ENCODE assay signal across 18 cellular contexts in genomic region chr3:46907960-46908293, GRCh38. TPM values are rescaled to one million over a fixed set of nuclear protein-coding genes. Genes with fewer than 3 reads are reported as not detected.
DNase-seq lines count a peak whose midpoint lies in the region; ATAC-seq, FAIRE-seq and TF ChIP-seq lines count a peak whose summit lies in the region.
"Had no signal": no experiment of that assay in that cellular context is flagged by ENCODE, and none has a peak within 500 bp of the region (broad histone marks: within the 10 kb centered on the region; RNA-seq: fewer than 3 reads in every experiment).

No MANE protein-coding gene starts in this region.

- no peak for TF ChIP-seq POLR2A in GM12891 (IDR thresholded peaks at IDR 0.05; ENCODE audit: low read depth, low read length)
- TF ChIP-seq POLR2A in K562 (conservative IDR thresholded peaks at IDR 0.05) = no peak
- TF ChIP-seq POLR2A in lower leg skin (IDR thresholded peaks at IDR 0.05) = no peak

- POLR2A ChIA-PET in K562 (lab: Yijun Ruan, JAX) = no interaction called here

- peak; percentile 44 for DNase-seq in NCI-H2029 treated with DMSO at 0.1 percent for 48 hours (lab: John Stamatoyannopoulos, UW)
- DNase-seq in NCI-H2029 (lab: John Stamatoyannopoulos, UW) = no peak
- no peak for DNase-seq in GM12891 (ENCODE audit: insufficient read length, low spot score)
- no peak for DNase-seq in K562 (ENCODE audit: extremely low read depth in 1 of 4, low spot score in 3 of 4)
- DNase-seq in kidney epithelial cell (ENCODE audit: low read depth) = no peak
- no peak for DNase-seq in lower leg skin (ENCODE audit: low spot score in 2 of 2)
- DNase-seq: AML-193, DMS 273 treated with DMSO at 0.1 percent for 48 hours had no signal

- no peak; a peak in 1 of 4 replicates for TF ChIP-seq RAD21 in K562 (CRISPR knock-in tag; conservative IDR thresholded peaks at IDR 0.05 in 1 of 2, IDR thresholded peaks at IDR 0.05 in 1 of 2)

- BruUV-seq in K562 (replicated peaks; lab: Mats Ljungman, UMichigan) = no TSS peak

- 6% methylated on average over 1 of the region's 1 CpG for WGBS in K562 (ENCODE audit: insufficient coverage, low coverage, missing lambda C conversion rate)
- WGBS in lower leg skin, 2 donors = 29 to 36% methylated on average over 1 of the region's 1 CpG

- no peaks in the 10 kb centered on the region for H3K79me2 ChIP-seq in K562 (ENCODE audit: control insufficient read depth, insufficient read depth, low read length)

- no peaks in the 10 kb centered on the region; the same call in none of the 2 replicates for H4K20me1 ChIP-seq in K562 (replicated peaks; ENCODE audit: control insufficient read depth, insufficient read depth, low read length)
- H4K20me1 ChIP-seq: BLaER1 had no signal

- H3K4me2 ChIP-seq in K562 (ENCODE audit: insufficient read depth, low read length) = no peak overlapping the region

- ATAC-seq in K562 (no peak), GM18517 (IDR thresholded peaks at IDR 0.05; ENCODE audit: unreplicated experiment) (no peak), GM18909 (IDR thresholded peaks at IDR 0.05; ENCODE audit: poor library complexity, unreplicated experiment) (no peak)

- H3K9me3 ChIP-seq in K562 (replicated peaks; ENCODE audit: control insufficient read depth, insufficient read depth, low read depth, low read length) = no peaks in the 10 kb centered on the region
- H3K9me3 ChIP-seq: BLaER1, HAP-1 had no signal

- H3K4me3 ChIP-seq in K562 = no peak overlapping the region
- no peak overlapping the region for H3K4me3 ChIP-seq in kidney epithelial cell (ENCODE audit: low read depth, low read length)
- H3K4me3 ChIP-seq in lower leg skin (ENCODE audit: low read depth, poor library complexity, severe bottlenecking) = no peak overlapping the region
- H3K4me3 ChIP-seq: BLaER1, HAP-1 had no signal

- peak; percentile 5 for FAIRE-seq in GM12891 (lab: Jason Lieb, UNC)
- FAIRE-seq in K562 (lab: Jason Lieb, UNC) = peak; percentile 75
- FAIRE-seq: GM18507, H1 had no signal

- H3K4me1 ChIP-seq in K562 (replicated peaks in 1 of 2; ENCODE audit: control insufficient read depth in 2 of 2, insufficient read depth in 2 of 2, low read length in 2 of 2) = peaks cover 0 to 36% of the 10 kb centered on the region in 2 experiments; a peak in 4 of 5 replicates
- H3K4me1 ChIP-seq: HAP-1 had no signal

- CTCF ChIA-PET in K562 (lab: Yijun Ruan, JAX; ENCODE audit: low intra/inter-chr PET ratio) = no interaction called here

- TF ChIP-seq CTCF in K562 (IDR thresholded peaks at IDR 0.05 in 2 of 3, conservative IDR thresholded peaks at IDR 0.05 in 1 of 3; ENCODE audit: insufficient read depth in 2 of 3, low read depth in 1 of 3, low read length in 3 of 3) = no peak
- peak; percentile 2 for TF ChIP-seq CTCF in kidney epithelial cell (IDR thresholded peaks at IDR 0.05; ENCODE audit: insufficient read depth, low read length, poor library complexity, severe bottlenecking)
- no peak for TF ChIP-seq CTCF in lower leg skin (IDR thresholded peaks at IDR 0.05)

- H3K9me1 ChIP-seq in K562 (ENCODE audit: control insufficient read depth, insufficient read depth, low read length) = peaks cover 4% of the 10 kb centered on the region

- in situ Hi-C loops in K562 (cut with MboI) = no loop called here

- H3K27me3 ChIP-seq in K562 (ENCODE audit: control insufficient read depth in 2 of 2, insufficient read depth in 2 of 2, low read length in 2 of 2) (peaks cover 0 to 14% of the 10 kb centered on the region in 2 experiments; a peak in 2 of 5 replicates), kidney epithelial cell (ENCODE audit: control insufficient read depth, insufficient read depth, low read length) (no peaks in the 10 kb centered on the region)
- H3K27me3 ChIP-seq: BLaER1 had no signal

- intact Hi-C loops in K562 (cut with micrococcal nuclease) (loop anchor here (2.0 kb wide), 1 partner anchor 455 kb away; no protein-coding TSS in a partner anchor), lower leg skin (cut with DNase I; ENCODE audit: low total_unique reads) (no loop called here)

- no peak overlapping the region for H2AFZ ChIP-seq in K562 (ENCODE audit: low read depth, low read length)

- no peak overlapping the region for H3K9ac ChIP-seq in K562 (ENCODE audit: insufficient read depth in 1 of 2, low read depth in 2 of 2, low read length in 2 of 2)
- H3K9ac ChIP-seq: BLaER1 had no signal

- no peak for TF ChIP-seq EP300 in K562 (IDR thresholded peaks at IDR 0.05; ENCODE audit: low read length)

- H3K36me3 ChIP-seq in K562 (ENCODE audit: control insufficient read depth, insufficient read depth, low read length) (no peaks in the 10 kb centered on the region), kidney epithelial cell (ENCODE audit: control insufficient read depth, insufficient read depth, low read length) (no peaks in the 10 kb centered on the region)
- H3K36me3 ChIP-seq: BLaER1, HAP-1 had no signal

- no peak overlapping the region for H3K27ac ChIP-seq in K562 (ENCODE audit: extremely low read depth, low read depth, low read length)
- H3K27ac ChIP-seq: 22Rv1 had no signal

TF ChIP-seq in GM12891, 5 proteins besides CTCF, POLR2A, EP300 and RAD21:
- no peak for TF ChIP-seq POLR2AphosphoS5 (IDR thresholded peaks at IDR 0.05; ENCODE audit: low read depth, low read length)
- no peak for TF ChIP-seq POU2F2 (IDR thresholded peaks at IDR 0.05; ENCODE audit: low read depth, low read length)
- TF ChIP-seq SPI1 (IDR thresholded peaks at IDR 0.05; ENCODE audit: low read depth, low read length) = no peak

TF ChIP-seq in K562, 482 proteins besides CTCF, POLR2A, EP300 and RAD21 (continues in another document):
- no peak for TF ChIP-seq POLR2H (tag; IDR thresholded peaks at IDR 0.05; ENCODE audit: low read depth)
- TF ChIP-seq NR2C2 (CRISPR knock-in tag; IDR thresholded peaks at IDR 0.05) = no peak
- TF ChIP-seq NR2C2 (tag; IDR thresholded peaks at IDR 0.05) = no peak
- no peak for TF ChIP-seq MCM7 (IDR thresholded peaks at IDR 0.05)
- TF ChIP-seq NFATC3 (IDR thresholded peaks at IDR 0.05) = no peak
- TF ChIP-seq NFRKB (IDR thresholded peaks at IDR 0.05; ENCODE audit: low read depth) = no peak
- TF ChIP-seq EHMT2 (IDR thresholded peaks at IDR 0.05) = peak; percentile 58; the same call in 1 of the 2 replicates
- no peak; the same call in 1 of the 2 replicates for TF ChIP-seq MYBL2 (IDR thresholded peaks at IDR 0.05; ENCODE audit: low read depth)
- TF ChIP-seq MYBL2 (CRISPR knock-in tag; IDR thresholded peaks at IDR 0.05; ENCODE audit: borderline replicate concordance) = no peak
- no peak for TF ChIP-seq CCNT2 (IDR thresholded peaks at IDR 0.05; ENCODE audit: borderline replicate concordance, extremely low read depth, insufficient read length, low read depth, low read length)
- TF ChIP-seq SRSF1 (IDR thresholded peaks at IDR 0.05; ENCODE audit: low read depth, low read length) = no peak
- no peak for TF ChIP-seq YBX1 (IDR thresholded peaks at IDR 0.05)
- TF ChIP-seq BMI1 (IDR thresholded peaks at IDR 0.05; ENCODE audit: low read length) = no peak
- TF ChIP-seq SUPT5H (IDR thresholded peaks at IDR 0.05) = no peak
- no peak for TF ChIP-seq SIRT6 (IDR thresholded peaks at IDR 0.05; ENCODE audit: low read depth, low read length)

RNA-seq across cellular contexts. Expression of gene PTH1R, which starts 30.4 kb away (rescaled TPM):
- 0.06 TPM for polyA plus RNA-seq in GM12891 (2012; ENCODE audit: low read depth, missing spikeins)
- not detected in 2 replicates for total RNA-seq in K562 (2011; cell fraction: chromatin; rRNA removed; ENCODE audit: low replicate concordance)
- total RNA-seq in K562 (2011; cell fraction: nucleolus; rRNA removed) = not detected in 2 replicates
- total RNA-seq in K562 (2011; cell fraction: nucleoplasm; rRNA removed) = not detected in 2 replicates
- total RNA-seq in K562 (2014; rRNA removed) = not detected in 2 replicates
- total RNA-seq in K562 (2014; rRNA removed; fragmentation: Illumina TruSeq; extraction: Trizol) = not detected in 2 replicates
- total RNA-seq in K562 (2015; rRNA removed; fragmentation: Illumina TruSeq; extraction: Trizol) = not detected in 2 replicates
- total RNA-seq in K562 (2021) = not detected in 2 replicates
- polyA plus RNA-seq in K562 (2011; rRNA removed) = not detected in 2 replicates
- polyA plus RNA-seq in K562 (2011; cell fraction: cytosol; rRNA removed) = not detected in 2 replicates
- polyA plus RNA-seq in K562 (2011; cell fraction: nucleus; rRNA removed) = not detected in 2 replicates
- not detected in 2 replicates for polyA plus RNA-seq in K562 (2012)
- not detected in 2 replicates for polyA plus RNA-seq in K562 (2014; fragmentation: Illumina TruSeq; extraction: Trizol)
- polyA plus RNA-seq in K562 (2014; fragmentation: Nextera tagmentation; extraction: Ambion mirVana) = not detected
- not detected in 2 replicates for polyA plus RNA-seq in K562 (2014; rRNA removed)
- polyA minus RNA-seq in K562 (2011; rRNA and poly(A)+ RNA removed) = not detected in 2 replicates
- polyA minus RNA-seq in K562 (2011; cell fraction: cytosol; rRNA and poly(A)+ RNA removed) = not detected in 2 replicates
- polyA minus RNA-seq in K562 (2011; cell fraction: nucleus; rRNA and poly(A)+ RNA removed) = not detected in 2 replicates
- 1.7 and 2.1 TPM in 2 replicates for total RNA-seq in kidney epithelial cell
- total RNA-seq in lower leg skin = 1 to 10 TPM; 1.8 to 5.4 (median 2.5) TPM
- total RNA-seq: CD8-positive, alpha-beta memory T cell; Daoy had no signal
- polyA plus RNA-seq: CD8-positive, alpha-beta memory T cell had no signal

RNA-seq across cellular contexts. Expression of gene MYL3, which starts 44.7 kb away (rescaled TPM):
- 0.18 TPM for polyA plus RNA-seq in GM12891 (2012; ENCODE audit: low read depth, missing spikeins)
- not detected in 2 replicates for total RNA-seq in K562 (2011; cell fraction: chromatin; rRNA removed; ENCODE audit: low replicate concordance)
- total RNA-seq in K562 (2011; cell fraction: nucleolus; rRNA removed) = not detected in 2 replicates
- not detected in 2 replicates for total RNA-seq in K562 (2011; cell fraction: nucleoplasm; rRNA removed)
- 0.14 TPM in 1 of 2 replicates, not detected in the other for total RNA-seq in K562 (2014; rRNA removed)
- not detected in 2 replicates for total RNA-seq in K562 (2014; rRNA removed; fragmentation: Illumina TruSeq; extraction: Trizol)
- not detected in 2 replicates for total RNA-seq in K562 (2015; rRNA removed; fragmentation: Illumina TruSeq; extraction: Trizol)
- total RNA-seq in K562 (2021) = not detected in 2 replicates
- polyA plus RNA-seq in K562 (2011; rRNA removed) = not detected in 2 replicates
- not detected in 2 replicates for polyA plus RNA-seq in K562 (2011; cell fraction: cytosol; rRNA removed)
- polyA plus RNA-seq in K562 (2011; cell fraction: nucleus; rRNA removed) = not detected in 2 replicates
- not detected in 2 replicates for polyA plus RNA-seq in K562 (2012)
- polyA plus RNA-seq in K562 (2014; fragmentation: Illumina TruSeq; extraction: Trizol) = not detected in 2 replicates
- polyA plus RNA-seq in K562 (2014; fragmentation: Nextera tagmentation; extraction: Ambion mirVana) = under 1 TPM in 1 of 2 experiments, not detected in 1; 0.45 TPM
- not detected in 2 replicates for polyA plus RNA-seq in K562 (2014; rRNA removed)
- polyA minus RNA-seq in K562 (2011; rRNA and poly(A)+ RNA removed) = not detected in 2 replicates
- polyA minus RNA-seq in K562 (2011; cell fraction: cytosol; rRNA and poly(A)+ RNA removed) = not detected in 2 replicates
- polyA minus RNA-seq in K562 (2011; cell fraction: nucleus; rRNA and poly(A)+ RNA removed) = not detected in 2 replicates
- 0.54 and 2.7 TPM in 2 replicates for total RNA-seq in kidney epithelial cell
- 1 to 10 TPM in 2 of 4 donors, under 1 TPM in 1, not detected in 1; 0.59 to 1.7 (median 1.3) TPM for total RNA-seq in lower leg skin
- total RNA-seq: CD8-positive, alpha-beta memory T cell; Daoy; H1; HT1080 had no signal
- polyA plus RNA-seq: CD8-positive, alpha-beta memory T cell had no signal
